8 cellular contexts compared by ENCODE assay signal in genomic region chrX:47650164-47651042, GRCh38. TPM values are rescaled to one million over a fixed set of nuclear protein-coding genes. Genes with fewer than 3 reads are reported as not detected.
DNase-seq lines count a peak whose midpoint lies in the region; ATAC-seq and TF ChIP-seq lines count a peak whose summit lies in the region.

ELK1 (minus strand) TSS chrX:47650563; CDS start chrX:47641441, 9,122 bp downstream.

- H3K27ac ChIP-seq in RWPE2 (ENCODE audit: poor library complexity, severe bottlenecking) = peak within 1 kb of the TSS; percentile 35

- peaks cover 30 to 31% of the 10 kb centered on the region in 2 donors for H3K4me1 Mint-ChIP-seq in natural killer cell treated with Interleukin-12 subunit alpha and Interleukin-12 subunit beta and Interleukin-15 and Interleukin-18, amount 100 ng/mL, for 72 hours (ENCODE audit: low read depth in 2 of 2)

- H3K4me3 Mint-ChIP-seq in natural killer cell treated with Interleukin-12 subunit alpha and Interleukin-12 subunit beta and Interleukin-15 and Interleukin-18, amount 100 ng/mL, for 72 hours = peak within 1 kb of the TSS; percentile 91

- H3K36me3 Mint-ChIP-seq in natural killer cell treated with Interleukin-12 subunit alpha and Interleukin-12 subunit beta and Interleukin-15 and Interleukin-18, amount 100 ng/mL, for 72 hours = peaks cover 8% of the 10 kb centered on the region

- H3K36me3 ChIP-seq in RWPE2 (ENCODE audit: low read depth) = peaks cover 25% of the 10 kb centered on the region

- no peaks in the 10 kb centered on the region for H3K27me3 ChIP-seq in RWPE2 (ENCODE audit: insufficient read depth, poor library complexity, severe bottlenecking)

- peak within 1 kb of the TSS; percentile 88 to 93 for H3K27ac Mint-ChIP-seq in natural killer cell treated with Interleukin-12 subunit alpha and Interleukin-12 subunit beta and Interleukin-15 and Interleukin-18, amount 100 ng/mL, for 72 hours

- H3K4me3 ChIP-seq in RWPE2 (ENCODE audit: severe bottlenecking) = peak within 1 kb of the TSS; percentile 61

- peaks cover 0 to 3% of the 10 kb centered on the region in 2 donors for H3K27me3 Mint-ChIP-seq in natural killer cell treated with Interleukin-12 subunit alpha and Interleukin-12 subunit beta and Interleukin-15 and Interleukin-18, amount 100 ng/mL, for 72 hours

- ATAC-seq in RWPE2 (ENCODE audit: low read depth) = peak; percentile 98
- ATAC-seq in natural killer cell treated with Interleukin-12 subunit alpha and Interleukin-12 subunit beta and Interleukin-15 and Interleukin-18, amount 100 ng/mL, for 72 hours = peak; percentile 95 to 97
- peak; percentile 96 for ATAC-seq in stimulated activated naive CD8-positive, alpha-beta T cell treated with anti-CD3 and anti-CD28 coated beads, Interleukin-15, Interleukin-2, amounts not matched to agents 100 U/mL and 50 U/mL, for 24 hours

- H3K9me3 Mint-ChIP-seq in natural killer cell treated with Interleukin-12 subunit alpha and Interleukin-12 subunit beta and Interleukin-15 and Interleukin-18, amount 100 ng/mL, for 72 hours = no peaks in the 10 kb centered on the region

- H3K4me1 ChIP-seq in RWPE2 (ENCODE audit: insufficient read depth, poor library complexity, severe bottlenecking) = peaks cover 4% of the 10 kb centered on the region

- no peak for TF ChIP-seq CTCF in RWPE2 (IDR thresholded peaks at IDR 0.05; ENCODE audit: poor library complexity, severe bottlenecking)

- DNase-seq in EH (ENCODE audit: low read depth) (peak; percentile 98), H4 (ENCODE audit: low spot score) (peak; percentile 98), LoVo (ENCODE audit: low spot score) (peak; percentile 88), RWPE2 (ENCODE audit: low spot score) (peak; percentile 94), fibroblast of peridontal ligament (ENCODE audit: extremely low read depth) (peak; percentile 97)
- peak; percentile 81 for DNase-seq in activated effector memory CD4-positive, alpha-beta T cell treated with Interleukin-2 at 50 U/mL for 16 hours
- peak; percentile 93 for DNase-seq in natural killer cell treated with Interleukin-12 subunit alpha and Interleukin-12 subunit beta and Interleukin-15 and Interleukin-18, amount 100 ng/mL, for 72 hours (ENCODE audit: low spot score)
- DNase-seq in stimulated activated naive CD8-positive, alpha-beta T cell treated with anti-CD3 and anti-CD28 coated beads, Interleukin-15, Interleukin-2, amounts not matched to agents 100 U/mL and 50 U/mL, for 24 hours = peak; percentile 85

- H3K9me3 ChIP-seq in RWPE2 (ENCODE audit: severe bottlenecking) = no peaks in the 10 kb centered on the region

RNA-seq across cellular contexts. Expression of gene ELK1, which starts in this region (rescaled TPM):
- 26.2 and 30.4 TPM in 2 replicates for total RNA-seq in H4 (2014; rRNA removed; shearing (Covaris generic))
- total RNA-seq in natural killer cell treated with Interleukin-12 subunit alpha and Interleukin-12 subunit beta and Interleukin-15 and Interleukin-18, amount 100 ng/mL, for 72 hours = 10 to 100 TPM; 24.5 to 49.5 TPM

Comparison
In these comparisons a context has a peak if more than half of its experiments do, and no peak if none do; other contexts are left out.
1. Peak in every context shown above with its lines: DNase-seq, ATAC-seq, H3K4me3 ChIP-seq and H3K27ac ChIP-seq.